ENCODE assay signal across 13 cellular contexts in the genomic region with DNA sequence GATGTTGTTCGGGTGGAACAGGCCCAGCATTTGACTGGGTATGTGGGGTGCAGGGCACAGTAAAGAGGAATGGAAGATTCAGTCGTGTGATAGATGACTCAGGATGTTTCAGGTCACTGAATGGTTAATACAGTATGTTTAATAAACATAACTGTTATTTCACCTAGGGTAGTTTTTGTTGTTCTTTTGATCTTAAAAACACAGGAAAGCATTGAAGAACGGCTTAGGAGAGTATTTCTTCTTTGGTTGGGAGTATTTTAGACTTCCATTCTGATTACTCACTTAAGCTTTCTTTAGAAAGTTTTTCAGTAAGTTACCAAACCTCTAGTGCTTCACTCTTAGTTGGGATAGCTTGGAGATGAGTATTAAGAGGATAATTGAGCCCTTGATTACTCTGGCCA.
DNase-seq lines count a peak whose midpoint lies in the region; ATAC-seq and TF ChIP-seq lines count a peak whose summit lies in the region.
"Had no signal": no experiment of that assay in that cellular context is flagged by ENCODE, and none has a peak within 500 bp of the region (broad histone marks: within the 10 kb centered on the region; RNA-seq: fewer than 3 reads in every experiment).

No MANE protein-coding gene starts in this region.

- H3K4me1 Mint-ChIP-seq in MCF 10A (ENCODE audit: insufficient read depth, unreplicated experiment), result peaks cover 6% of the 10 kb centered on the region
- H3K4me1 Mint-ChIP-seq in activated B cell treated with CpG ODN at 0.5 μM for 24 hours, result peaks cover 6% of the 10 kb centered on the region
- peaks cover 3 to 8% of the 10 kb centered on the region in 2 donors for H3K4me1 Mint-ChIP-seq in effector memory CD8-positive, alpha-beta T cell (ENCODE audit: low read depth in 2 of 2)
- peaks cover 3% of the 10 kb centered on the region for H3K4me1 Mint-ChIP-seq in activated CD4-positive, alpha-beta T cell treated with anti-CD3 and anti-CD28 coated beads, Interleukin-2, amount 10 ng/mL, durations not matched to agents 7 days and 5 days

- H3K4me3 ChIP-seq in breast epithelium, result no peak overlapping the region
- H3K4me3 ChIP-seq: esophagus muscularis mucosa, skin epidermis had no signal

- CTCF ChIA-PET in MCF 10A (lab: Yijun Ruan, JAX), result no interaction called here
- CTCF ChIA-PET in activated B cell treated with CpG ODN at 0.5 μM for 24 hours (lab: Charles Lee), result no interaction called here
- CTCF ChIA-PET in activated CD4-positive, alpha-beta T cell treated with anti-CD3 and anti-CD28 coated beads, Interleukin-2, amount 10 ng/mL, durations not matched to agents 7 days and 5 days (lab: Charles Lee), result no interaction called here

- H3K36me3 ChIP-seq in breast epithelium, result no peaks in the 10 kb centered on the region

- intact Hi-C loops in MCF 10A (cut with micrococcal nuclease), result no loop called here
- intact Hi-C loops in breast epithelium (cut with DNase I; ENCODE audit: low total_unique reads), result no loop called here
- intact Hi-C loops in activated B cell treated with CpG ODN at 0.5 μM for 24 hours (cut with micrococcal nuclease), result loop anchor here (5.0 kb wide), 1 partner anchor 38 kb away; no protein-coding TSS in a partner anchor

- POLR2A ChIA-PET in MCF 10A (lab: Yijun Ruan, JAX) (no interaction called here), activated B cell treated with CpG ODN at 0.5 μM for 24 hours (lab: Charles Lee) (no interaction called here)
- POLR2A ChIA-PET in activated CD4-positive, alpha-beta T cell treated with anti-CD3 and anti-CD28 coated beads, Interleukin-2, amount 10 ng/mL, durations not matched to agents 7 days and 5 days (lab: Charles Lee), result no interaction called here

- DNase-seq in MCF 10A (ENCODE audit: unreplicated experiment) (no peak), breast epithelium (ENCODE audit: low spot score in 2 of 2) (no peak), activated B cell treated with CpG ODN at 0.5 μM for 24 hours (no peak), foreskin keratinocyte (peak in 1 of 2 donors; percentile 29), GF-D8 (lab: John Stamatoyannopoulos, UW) (no peak)
- DNase-seq in effector memory CD8-positive, alpha-beta T cell, result no peak
- no peak for DNase-seq in activated CD4-positive, alpha-beta T cell treated with anti-CD3 and anti-CD28 coated beads, Interleukin-2, amount 10 ng/mL, durations not matched to agents 7 days and 5 days
- DNase-seq: activated T-cell treated with anti-CD3 and anti-CD28 coated beads for 4 hours, RPMI8226 had no signal

- no TSS peak for BruUV-seq in MCF 10A (replicated peaks; lab: Mats Ljungman, UMichigan)

- no peaks in the 10 kb centered on the region for H3K27me3 ChIP-seq in breast epithelium
- H3K27me3 ChIP-seq in foreskin keratinocyte, result no peaks in the 10 kb centered on the region
- H3K27me3 ChIP-seq: esophagus muscularis mucosa had no signal

- H3K27ac Mint-ChIP-seq in MCF 10A (ENCODE audit: low read depth, unreplicated experiment), result peak overlapping the region; percentile 41
- H3K27ac Mint-ChIP-seq in activated B cell treated with CpG ODN at 0.5 μM for 24 hours, result peak overlapping the region; percentile 50
- peak overlapping the region in 1 of 2 donors; percentile 76 for H3K27ac Mint-ChIP-seq in effector memory CD8-positive, alpha-beta T cell
- H3K27ac Mint-ChIP-seq in activated CD4-positive, alpha-beta T cell treated with anti-CD3 and anti-CD28 coated beads, Interleukin-2, amount 10 ng/mL, durations not matched to agents 7 days and 5 days, result no peak overlapping the region

- no peaks in the 10 kb centered on the region for H3K9me3 Mint-ChIP-seq in MCF 10A (ENCODE audit: unreplicated experiment)
- no peaks in the 10 kb centered on the region for H3K9me3 Mint-ChIP-seq in activated B cell treated with CpG ODN at 0.5 μM for 24 hours
- no peaks in the 10 kb centered on the region for H3K9me3 Mint-ChIP-seq in effector memory CD8-positive, alpha-beta T cell
- no peaks in the 10 kb centered on the region for H3K9me3 Mint-ChIP-seq in activated CD4-positive, alpha-beta T cell treated with anti-CD3 and anti-CD28 coated beads, Interleukin-2, amount 10 ng/mL, durations not matched to agents 7 days and 5 days

- no peak for ATAC-seq in activated B cell treated with CpG ODN at 0.5 μM for 24 hours (ENCODE audit: low read depth)
- peak; percentile 63 for ATAC-seq in foreskin keratinocyte
- no peak for ATAC-seq in HG03469 (IDR thresholded peaks at IDR 0.05; ENCODE audit: unreplicated experiment)
- ATAC-seq in effector memory CD8-positive, alpha-beta T cell (replicated peaks), result no peak

- H3K27me3 Mint-ChIP-seq in MCF 10A (ENCODE audit: insufficient read depth, unreplicated experiment), result no peaks in the 10 kb centered on the region
- H3K27me3 Mint-ChIP-seq in activated B cell treated with CpG ODN at 0.5 μM for 24 hours, result no peaks in the 10 kb centered on the region
- H3K27me3 Mint-ChIP-seq in effector memory CD8-positive, alpha-beta T cell, result no peaks in the 10 kb centered on the region
- no peaks in the 10 kb centered on the region for H3K27me3 Mint-ChIP-seq in activated CD4-positive, alpha-beta T cell treated with anti-CD3 and anti-CD28 coated beads, Interleukin-2, amount 10 ng/mL, durations not matched to agents 7 days and 5 days

- TF ChIP-seq CTCF in MCF 10A (IDR thresholded peaks at IDR 0.05; ENCODE audit: unreplicated experiment) (no peak), breast epithelium (IDR thresholded peaks at IDR 0.05) (no peak), activated B cell treated with CpG ODN at 0.5 μM for 24 hours (IDR thresholded peaks at IDR 0.05) (no peak), foreskin keratinocyte (conservative IDR thresholded peaks at IDR 0.05) (no peak)

- H3K27ac ChIP-seq in breast epithelium, result no peak overlapping the region
- H3K27ac ChIP-seq in foreskin keratinocyte, result peak overlapping the region; percentile 14
- H3K27ac ChIP-seq: esophagus muscularis mucosa, HL-60, skin epidermis had no signal

- H3K36me3 Mint-ChIP-seq in MCF 10A (ENCODE audit: insufficient read depth, unreplicated experiment) (peaks cover 15% of the 10 kb centered on the region), activated B cell treated with CpG ODN at 0.5 μM for 24 hours (ENCODE audit: low read depth) (peaks cover 20% of the 10 kb centered on the region)
- H3K36me3 Mint-ChIP-seq in effector memory CD8-positive, alpha-beta T cell (ENCODE audit: insufficient read depth), result peaks cover 28% of the 10 kb centered on the region
- H3K36me3 Mint-ChIP-seq in activated CD4-positive, alpha-beta T cell treated with anti-CD3 and anti-CD28 coated beads, Interleukin-2, amount 10 ng/mL, durations not matched to agents 7 days and 5 days (ENCODE audit: low read depth), result peaks cover 10% of the 10 kb centered on the region

- H3K4me3 Mint-ChIP-seq in MCF 10A (ENCODE audit: unreplicated experiment), result no peak overlapping the region
- no peak overlapping the region for H3K4me3 Mint-ChIP-seq in activated B cell treated with CpG ODN at 0.5 μM for 24 hours
- H3K4me3 Mint-ChIP-seq in effector memory CD8-positive, alpha-beta T cell, result no peak overlapping the region
- no peak overlapping the region for H3K4me3 Mint-ChIP-seq in activated CD4-positive, alpha-beta T cell treated with anti-CD3 and anti-CD28 coated beads, Interleukin-2, amount 10 ng/mL, durations not matched to agents 7 days and 5 days

- no peak for TF ChIP-seq POLR2A in breast epithelium (IDR thresholded peaks at IDR 0.05)

- no peaks in the 10 kb centered on the region for H3K4me1 ChIP-seq in breast epithelium
- H3K4me1 ChIP-seq in foreskin keratinocyte, result peaks cover 11% of the 10 kb centered on the region

- H3K9me3 ChIP-seq in breast epithelium, result no peaks in the 10 kb centered on the region
- H3K9me3 ChIP-seq: esophagus muscularis mucosa had no signal
